ENCODE assay signal across 8 cellular contexts in genomic region chr7:2403718-2404648, GRCh38. TPM values are rescaled to one million over a fixed set of nuclear protein-coding genes. Genes with fewer than 3 reads are reported as not detected.
A peak's percentile ranks its signal among the peaks of the same experiment; 100 is the strongest.
DNase-seq lines count a peak whose midpoint lies in the region; ATAC-seq and TF ChIP-seq lines count a peak whose summit lies in the region.

No MANE protein-coding gene starts in this region.

- H3K27ac ChIP-seq in H9 (ENCODE audit: insufficient read length, low read depth, low read length), result no peak overlapping the region

- no peak for ATAC-seq in HG02981 (IDR thresholded peaks at IDR 0.05; ENCODE audit: unreplicated experiment)

- H3K4me1 Mint-ChIP-seq in Calu3 (ENCODE audit: low read depth, unreplicated experiment), result peaks cover 29% of the 10 kb centered on the region
- peaks cover 36 to 40% of the 10 kb centered on the region in 2 experiments for H3K4me1 Mint-ChIP-seq in H9
- peaks cover 56% of the 10 kb centered on the region for H3K4me1 Mint-ChIP-seq in activated naive CD8-positive, alpha-beta T cell treated with anti-CD3 and anti-CD28 coated beads for 36 hours

- BruUV-seq in Calu3 (replicated peaks; lab: Mats Ljungman, UMichigan), result no TSS peak

- no peak overlapping the region for H2BK20ac ChIP-seq in H9 (ENCODE audit: low read depth, low read length, poor library complexity, severe bottlenecking)

- H3K4me1 ChIP-seq in H9 (ENCODE audit: insufficient read depth, low read length), result no peaks in the 10 kb centered on the region

- no peak overlapping the region for H3K9ac ChIP-seq in H9 (ENCODE audit: extremely low read depth, insufficient read length, low read length)

- no peak overlapping the region for H4K91ac ChIP-seq in H9 (ENCODE audit: insufficient read length, low read depth, low read length)

- no peak overlapping the region for H3K56ac ChIP-seq in H9 (ENCODE audit: insufficient read length, low read depth, low read length)

- no peaks in the 10 kb centered on the region for H3K27me3 ChIP-seq in H9 (ENCODE audit: insufficient read depth, low read length)

- H2BK120ac ChIP-seq in H9 (ENCODE audit: low read depth, low read length, poor library complexity, severe bottlenecking), result no peak overlapping the region

- no peaks in the 10 kb centered on the region for H3K9me3 Mint-ChIP-seq in Calu3 (ENCODE audit: low read depth, unreplicated experiment)
- H3K9me3 Mint-ChIP-seq in H9, result no peaks in the 10 kb centered on the region; a peak in 1 of 5 replicates
- peaks cover 4% of the 10 kb centered on the region for H3K9me3 Mint-ChIP-seq in activated naive CD8-positive, alpha-beta T cell treated with anti-CD3 and anti-CD28 coated beads for 36 hours

- no peak overlapping the region for H3K23ac ChIP-seq in H9 (ENCODE audit: insufficient read length, low read depth, low read length)

- H3K4me3 Mint-ChIP-seq in Calu3 (ENCODE audit: low read depth, unreplicated experiment), result peak overlapping the region; percentile 79
- H3K4me3 Mint-ChIP-seq in H9, result peak overlapping the region; percentile 74 to 83
- peak overlapping the region; percentile 75 for H3K4me3 Mint-ChIP-seq in activated naive CD8-positive, alpha-beta T cell treated with anti-CD3 and anti-CD28 coated beads for 36 hours

- DNase-seq in Calu3 (peak; percentile 67), H9 (no peak), NCI-H510A treated with DMSO at 0.1 percent for 48 hours (lab: John Stamatoyannopoulos, UW) (peak; percentile 27), head of caudate nucleus (peak in 40 of 42 donors; percentile 33 to 75 (median 56)), occipital lobe (lab: John Stamatoyannopoulos, UW) (peak; percentile 23), GM13977 (ENCODE audit: low spot score) (no peak)
- peak; percentile 44 for DNase-seq in activated naive CD8-positive, alpha-beta T cell treated with anti-CD3 and anti-CD28 coated beads for 36 hours

- no CpG with 5 or more reads among the region's 71 CpGs for WGBS in H9 (ENCODE audit: extremely low coverage, insufficient read length, low lambda C conversion rate)

- H3K18ac ChIP-seq in H9 (ENCODE audit: insufficient read length, low read depth, low read length), result no peak overlapping the region

- no peak overlapping the region for H2BK5ac ChIP-seq in H9 (ENCODE audit: insufficient read length, low read length)

- intact Hi-C loops in Calu3 (cut with micrococcal nuclease; ENCODE audit: unreplicated experiment), result no loop called here
- intact Hi-C loops in head of caudate nucleus (cut with DNase I), result no loop called here

- TF ChIP-seq CTCF in Calu3 (IDR thresholded peaks at IDR 0.05; ENCODE audit: unreplicated experiment), result peak; percentile 16
- TF ChIP-seq CTCF in H9 (conservative IDR thresholded peaks at IDR 0.05), result peak; percentile 46
- TF ChIP-seq CTCF in GM13977 (IDR thresholded peaks at IDR 0.05; ENCODE audit: extremely low read depth, insufficient read depth, missing control alignments), result no peak

- H2BK15ac ChIP-seq in H9 (ENCODE audit: low read depth, low read length), result no peak overlapping the region; the same call in 1 of the 2 replicates

- H3K27me3 Mint-ChIP-seq in Calu3 (ENCODE audit: unreplicated experiment), result no peaks in the 10 kb centered on the region
- peaks cover 1% of the 10 kb centered on the region; the same call in 1 of the 2 replicates for H3K27me3 Mint-ChIP-seq in H9 (ENCODE audit: low read depth)
- H3K27me3 Mint-ChIP-seq in activated naive CD8-positive, alpha-beta T cell treated with anti-CD3 and anti-CD28 coated beads for 36 hours, result no peaks in the 10 kb centered on the region

- no peak overlapping the region for H4K8ac ChIP-seq in H9 (replicated peaks; ENCODE audit: insufficient read length, low read depth, low read length)

- peaks cover 2% of the 10 kb centered on the region; the same call in 1 of the 2 replicates for H3K79me2 ChIP-seq in H9 (ENCODE audit: insufficient read depth, low read length)

- no peak overlapping the region for H3K14ac ChIP-seq in H9 (ENCODE audit: insufficient read depth, low read length)

- CTCF ChIA-PET in Calu3 (lab: Charles Lee), result interaction anchor here (0.6 to 1.3 kb wide), 5 partner anchors 48 to 288 kb away, joined by 3 to 5 read pairs (median 3); no protein-coding TSS in a partner anchor

- H4K20me1 ChIP-seq in H9 (ENCODE audit: control insufficient read depth, insufficient read depth, insufficient read length), result no peaks in the 10 kb centered on the region

- H2AFZ ChIP-seq in H9 (ENCODE audit: low read length), result no peak overlapping the region

- no peaks in the 10 kb centered on the region for H3K9me3 ChIP-seq in H9 (ENCODE audit: control insufficient read depth, low read depth, low read length)

- H2AK5ac ChIP-seq in H9 (ENCODE audit: insufficient read length, low read length), result no peak overlapping the region

- H3K23me2 ChIP-seq in H9 (ENCODE audit: insufficient read length, low read depth, low read length, poor library complexity, severe bottlenecking), result peaks cover 11% of the 10 kb centered on the region

- no peak overlapping the region for H3K4ac ChIP-seq in H9 (ENCODE audit: low read depth, low read length)

- in situ Hi-C loops in GM13977 (cut with MboI; ENCODE audit: low pct_unique_long_range_greater_than_20kb, low sequenced_read_pairs, unreplicated experiment), result no loop called here

- H3K4me2 ChIP-seq in H9 (ENCODE audit: insufficient read depth, insufficient read length, low read length), result peak overlapping the region; percentile 75

- no peak overlapping the region for H2BK12ac ChIP-seq in H9 (ENCODE audit: insufficient read length, low read depth, low read length)

- H3K36me3 Mint-ChIP-seq in Calu3 (ENCODE audit: insufficient read depth, unreplicated experiment) (peaks cover 36% of the 10 kb centered on the region), H9 (ENCODE audit: insufficient read depth in 1 of 3, low read depth in 3 of 3) (no peaks in the 10 kb centered on the region; a peak in 3 of 7 replicates)
- H3K36me3 Mint-ChIP-seq in activated naive CD8-positive, alpha-beta T cell treated with anti-CD3 and anti-CD28 coated beads for 36 hours, result peaks cover 7% of the 10 kb centered on the region

- H3K27ac Mint-ChIP-seq in Calu3 (ENCODE audit: unreplicated experiment), result no peak overlapping the region
- H3K27ac Mint-ChIP-seq in H9, result no peak overlapping the region
- peak overlapping the region; percentile 86 for H3K27ac Mint-ChIP-seq in activated naive CD8-positive, alpha-beta T cell treated with anti-CD3 and anti-CD28 coated beads for 36 hours

- H4K5ac ChIP-seq in H9 (ENCODE audit: insufficient read length, low read depth, low read length), result no peak overlapping the region

- no peak overlapping the region for H3T11ph ChIP-seq in H9 (ENCODE audit: low read length)

- H3K79me1 ChIP-seq in H9 (ENCODE audit: insufficient read depth, low read depth, low read length, poor library complexity, severe bottlenecking), result peaks cover 3% of the 10 kb centered on the region

RNA-seq across cellular contexts. Expression of gene CHST12, which starts 0.6 kb away (rescaled TPM):
- total RNA-seq in Calu3 (2022) (19.9 and 21.2 TPM in 2 replicates), H9 (2021) (18.4 and 19.3 TPM in 2 replicates), occipital lobe (1.9 TPM)
- total RNA-seq in activated naive CD8-positive, alpha-beta T cell treated with anti-CD3 and anti-CD28 coated beads for 36 hours, result 1 to 10 TPM; 3.1 to 3.2 TPM

RNA-seq across cellular contexts. Expression of gene EIF3B, which starts 49.4 kb away (rescaled TPM):
- 333 and 347 TPM in 2 replicates for total RNA-seq in Calu3 (2022)
- total RNA-seq in H9 (2021), result 337 and 343 TPM in 2 replicates
- total RNA-seq in activated naive CD8-positive, alpha-beta T cell treated with anti-CD3 and anti-CD28 coated beads for 36 hours, result 100 to 1,000 TPM; 315 to 319 TPM
- 63.0 TPM for total RNA-seq in occipital lobe

Comparison
In these comparisons a context has a peak if more than half of its experiments do, and no peak if none do; other contexts are left out.
1. DNase-seq: peak in Calu3 (single experiment), NCI-H510A treated with DMSO at 0.1 percent for 48 hours (single experiment), activated naive CD8-positive, alpha-beta T cell treated with anti-CD3 and anti-CD28 coated beads for 36 hours (single experiment), head of caudate nucleus (40 of 42) and occipital lobe (single experiment); none in H9 (single experiment) and GM13977 (single experiment).
2. Peak in every context shown above with its lines, with median percentiles within 50 percentile points of each other: H3K4me3 Mint-ChIP-seq.